ENCODE assay signal across 12 cellular contexts in genomic region chr9:35570709-35571108, GRCh38. TPM values are rescaled to one million over a fixed set of nuclear protein-coding genes. Genes with fewer than 3 reads are reported as not detected.
A peak's percentile ranks its signal among the peaks of the same experiment; 100 is the strongest.
DNase-seq lines count a peak whose midpoint lies in the region; ATAC-seq and TF ChIP-seq lines count a peak whose summit lies in the region.
"Had no signal": no experiment of that assay in that cellular context is flagged by ENCODE, and none has a peak within 500 bp of the region (broad histone marks: within the 10 kb centered on the region; RNA-seq: fewer than 3 reads in every experiment).

No MANE protein-coding gene starts in this region.

- no peak for TF ChIP-seq CTCF in IMR-90 (conservative IDR thresholded peaks at IDR 0.05; ENCODE audit: low read depth, low read length)

- H3K27ac Mint-ChIP-seq in activated naive CD8-positive, alpha-beta T cell treated with anti-CD3 and anti-CD28 coated beads, Interleukin-2, amount 50 U/mL, for 24 hours, result peak overlapping the region; percentile 96

- no peaks in the 10 kb centered on the region for H3K4me1 ChIP-seq in IMR-90 (ENCODE audit: control insufficient read depth, insufficient read depth, low read length)

- peak overlapping the region; percentile 44 for H3K4me3 Mint-ChIP-seq in activated naive CD8-positive, alpha-beta T cell treated with anti-CD3 and anti-CD28 coated beads, Interleukin-2, amount 50 U/mL, for 24 hours

- dilution Hi-C loops in IMR-90 (cut with HindIII; ENCODE audit: low sequenced_read_pairs, unreplicated experiment), result no loop called here

- ATAC-seq in IMR-90 (ENCODE audit: low read depth) (no peak), SK-N-SH treated with all-trans-retinoic acid at 6 μM for 48 hours (no peak)
- ATAC-seq in activated naive CD8-positive, alpha-beta T cell treated with anti-CD3 and anti-CD28 coated beads, Interleukin-2, amount 50 U/mL, for 24 hours, result peak; percentile 93

- H4K8ac ChIP-seq in IMR-90 (ENCODE audit: low read depth in 2 of 2, low read length in 2 of 2), result no peak overlapping the region

- no peak overlapping the region for H4K91ac ChIP-seq in IMR-90 (ENCODE audit: insufficient read depth, low read depth, low read length)

- no peak overlapping the region for H3K56ac ChIP-seq in IMR-90 (ENCODE audit: extremely low read depth, insufficient read depth, low read length)

- no TSS peak for BruUV-seq in IMR-90 (replicated peaks; lab: Mats Ljungman, UMichigan)

- H3K18ac ChIP-seq in IMR-90 (ENCODE audit: low read depth, low read length), result no peak overlapping the region

- no peak overlapping the region for H3K9ac ChIP-seq in IMR-90 (ENCODE audit: low read depth, low read length)

- no peaks in the 10 kb centered on the region for H3K79me1 ChIP-seq in IMR-90 (ENCODE audit: low read depth in 1 of 2, low read length in 2 of 2)

- no peaks in the 10 kb centered on the region for H3K9me1 ChIP-seq in IMR-90 (ENCODE audit: insufficient read depth, low read length)

- H2AK9ac ChIP-seq in IMR-90 (replicated peaks; ENCODE audit: low read depth, low read length, poor library complexity), result no peak overlapping the region

- in situ Hi-C loops in IMR-90 (cut with MboI; ENCODE audit: low sequenced_read_pairs) (no loop called here), G401 (cut with HindIII; ENCODE audit: low sequenced_read_pairs) (no loop called here), KBM-7 (cut with MboI; ENCODE audit: low pct_unique_long_range_greater_than_20kb, low sequenced_read_pairs) (no loop called here)

- TF ChIP-seq RAD21 in IMR-90 (IDR thresholded peaks at IDR 0.05; ENCODE audit: low read length), result no peak

- no peak overlapping the region for H2BK120ac ChIP-seq in IMR-90 (ENCODE audit: low read depth, low read length)

- peak; percentile 5 for DNase-seq in activated CD8-positive, alpha-beta memory T cell treated with anti-CD3 and anti-CD28 coated beads, Interleukin-2, amount 50 U/mL, for 24 hours (ENCODE audit: extremely low read depth)
- no peak for DNase-seq in activated CD8-positive, alpha-beta memory T cell treated with anti-CD3 and anti-CD28 coated beads for 24 hours
- DNase-seq in IMR-90 (no peak), G401 (ENCODE audit: low spot score) (no peak), KBM-7 (no peak)
- DNase-seq in activated naive CD8-positive, alpha-beta T cell treated with anti-CD3 and anti-CD28 coated beads, Interleukin-2, amount 50 U/mL, for 24 hours, result peak; percentile 51
- peak; percentile 33 to 57 for DNase-seq in stimulated activated CD8-positive, alpha-beta memory T cell treated with anti-CD3 and anti-CD28 coated beads, Interleukin-7, amount 100 ng/mL, for 48 hours (ENCODE audit: extremely low read depth in 1 of 2, low read depth in 1 of 2)
- DNase-seq: activated gamma-delta T cell treated with Interleukin-2 at 50 U/mL for 16 hours, midbrain, NCI-H2227 treated with DMSO at 0.1 percent for 48 hours had no signal

- no peak overlapping the region for H4K5ac ChIP-seq in IMR-90 (ENCODE audit: low read depth, low read length)

- no peaks in the 10 kb centered on the region for H3K9me3 Mint-ChIP-seq in activated naive CD8-positive, alpha-beta T cell treated with anti-CD3 and anti-CD28 coated beads, Interleukin-2, amount 50 U/mL, for 24 hours

- H3K23ac ChIP-seq in IMR-90 (ENCODE audit: low read depth, low read length), result no peak overlapping the region

- no peak overlapping the region for H3K27ac ChIP-seq in IMR-90 (ENCODE audit: insufficient read depth, low read length)
- H3K27ac ChIP-seq: HL-60 had no signal

- peaks cover 8% of the 10 kb centered on the region for H3K27me3 ChIP-seq in IMR-90 (ENCODE audit: control insufficient read depth, insufficient read depth, low read length)

- no peak overlapping the region for H2BK5ac ChIP-seq in IMR-90 (ENCODE audit: low read depth, low read length, poor library complexity, severe bottlenecking)

- no peak overlapping the region for H2AK5ac ChIP-seq in IMR-90 (ENCODE audit: low read depth, low read length)

- H3K4me2 ChIP-seq in IMR-90 (ENCODE audit: low read depth, low read length), result no peak overlapping the region

- POLR2A ChIA-PET in IMR-90 (lab: Charles Lee; ENCODE audit: unreplicated experiment), result no interaction called here

- no peak overlapping the region for H2BK20ac ChIP-seq in IMR-90 (ENCODE audit: low read depth, low read length)

- H3K9me3 ChIP-seq in IMR-90 (ENCODE audit: control insufficient read depth, insufficient read depth, low read length), result no peaks in the 10 kb centered on the region

- peaks cover 5% of the 10 kb centered on the region for H3K36me3 Mint-ChIP-seq in activated naive CD8-positive, alpha-beta T cell treated with anti-CD3 and anti-CD28 coated beads, Interleukin-2, amount 50 U/mL, for 24 hours (ENCODE audit: low read depth)

- no peak overlapping the region for H2AFZ ChIP-seq in IMR-90 (replicated peaks; ENCODE audit: low read length, poor library complexity)

- no peak overlapping the region for H3K4ac ChIP-seq in IMR-90 (ENCODE audit: low read depth, low read length)

- peaks cover 42% of the 10 kb centered on the region for H3K4me1 Mint-ChIP-seq in activated naive CD8-positive, alpha-beta T cell treated with anti-CD3 and anti-CD28 coated beads, Interleukin-2, amount 50 U/mL, for 24 hours

- intact Hi-C loops in IMR-90 (cut with micrococcal nuclease), result no loop called here

- H3K36me3 ChIP-seq in IMR-90 (ENCODE audit: control insufficient read depth, insufficient read depth, low read length), result no peaks in the 10 kb centered on the region

- no peaks in the 10 kb centered on the region for H4K20me1 ChIP-seq in IMR-90 (ENCODE audit: insufficient read depth, low read length)

- H3K27me3 Mint-ChIP-seq in activated naive CD8-positive, alpha-beta T cell treated with anti-CD3 and anti-CD28 coated beads, Interleukin-2, amount 50 U/mL, for 24 hours, result no peaks in the 10 kb centered on the region

- no peak overlapping the region for H3K4me3 ChIP-seq in IMR-90 (ENCODE audit: insufficient read depth, low read depth, low read length)

- TF ChIP-seq POLR2A in IMR-90 (IDR thresholded peaks at IDR 0.05; ENCODE audit: low read depth, low read length), result no peak

- no CpG with 5 or more reads among the region's 5 CpGs for WGBS in IMR-90 (ENCODE audit: extremely low coverage in 2 of 2, insufficient read length in 1 of 2), 2 experiments

- CTCF ChIA-PET in IMR-90 (lab: Yijun Ruan, JAX), result no interaction called here

- no peak overlapping the region for H3K14ac ChIP-seq in IMR-90 (replicated peaks; ENCODE audit: low read depth, low read length)

- H2BK15ac ChIP-seq in IMR-90 (ENCODE audit: low read depth, low read length), result no peak overlapping the region

TF ChIP-seq in IMR-90, 13 proteins besides CTCF, POLR2A, EP300 and RAD21:
- TF ChIP-seq CEBPB (IDR thresholded peaks at IDR 0.05; ENCODE audit: low read depth, low read length), result peak; percentile 57
- TF ChIP-seq RCOR1 (IDR thresholded peaks at IDR 0.05; ENCODE audit: insufficient replicate concordance, low read length), result no peak

TF ChIP-seq in SK-N-SH treated with all-trans-retinoic acid at 6 μM for 48 hours, 23 proteins besides CTCF, POLR2A, EP300 and RAD21:
- TF ChIP-seq PATZ1 (CRISPR knock-in tag; IDR thresholded peaks at IDR 0.05; ENCODE audit: borderline replicate concordance) (no peak), RARB (CRISPR knock-in tag; IDR thresholded peaks at IDR 0.05) (no peak), BACH2 (CRISPR knock-in tag; IDR thresholded peaks at IDR 0.05; ENCODE audit: borderline replicate concordance) (no peak), TCF4 (CRISPR knock-in tag; IDR thresholded peaks at IDR 0.05; ENCODE audit: borderline replicate concordance) (no peak), TOX (CRISPR knock-in tag; IDR thresholded peaks at IDR 0.05; ENCODE audit: borderline replicate concordance) (no peak), ISL1 (CRISPR knock-in tag; IDR thresholded peaks at IDR 0.05) (no peak)

RNA-seq across cellular contexts. Expression of gene TESK1, which starts 34.4 kb away (rescaled TPM):
- 3.1 and 3.4 TPM in 2 replicates for total RNA-seq in IMR-90 (2012; rRNA removed)
- polyA plus RNA-seq in IMR-90 (2012; rRNA removed), result 21.0 and 22.9 TPM in 2 replicates
- polyA plus RNA-seq in IMR-90 (2012; cell fraction: cytosol; rRNA removed), result 17.6 and 18.1 TPM in 2 replicates
- 111 and 120 TPM in 2 replicates for polyA plus RNA-seq in IMR-90 (2012; cell fraction: nucleus; rRNA removed; ENCODE audit: low replicate concordance)
- total RNA-seq in G401 (2014; rRNA removed; shearing (Covaris generic)), result 8.0 and 9.9 TPM in 2 replicates

RNA-seq across cellular contexts. Expression of gene CD72, which starts 47.5 kb away (rescaled TPM):
- 0.36 TPM in 1 of 2 replicates, not detected in the other for total RNA-seq in IMR-90 (2012; rRNA removed)
- 0.09 and 0.58 TPM in 2 replicates for polyA plus RNA-seq in IMR-90 (2012; rRNA removed)
- polyA plus RNA-seq in IMR-90 (2012; cell fraction: cytosol; rRNA removed), result 0.06 and 0.46 TPM in 2 replicates
- polyA plus RNA-seq in IMR-90 (2012; cell fraction: nucleus; rRNA removed; ENCODE audit: low replicate concordance), result 5.8 and 7.9 TPM in 2 replicates
- total RNA-seq in G401 (2014; rRNA removed; shearing (Covaris generic)), result 2.4 TPM in 1 of 2 replicates, not detected in the other

Comparison
In these comparisons a context has a peak if more than half of its experiments do, and no peak if none do; other contexts are left out.
1. DNase-seq: peak in activated CD8-positive, alpha-beta memory T cell treated with anti-CD3 and anti-CD28 coated beads, Interleukin-2, amount 50 U/mL, for 24 hours (single experiment), activated naive CD8-positive, alpha-beta T cell treated with anti-CD3 and anti-CD28 coated beads, Interleukin-2, amount 50 U/mL, for 24 hours (single experiment) and stimulated activated CD8-positive, alpha-beta memory T cell treated with anti-CD3 and anti-CD28 coated beads, Interleukin-7, amount 100 ng/mL, for 48 hours (2 of 2); none in activated CD8-positive, alpha-beta memory T cell treated with anti-CD3 and anti-CD28 coated beads for 24 hours (single experiment), IMR-90 (single experiment), G401 (single experiment) and KBM-7 (single experiment).